8 cellular contexts compared by ENCODE assay signal in the genomic region with DNA sequence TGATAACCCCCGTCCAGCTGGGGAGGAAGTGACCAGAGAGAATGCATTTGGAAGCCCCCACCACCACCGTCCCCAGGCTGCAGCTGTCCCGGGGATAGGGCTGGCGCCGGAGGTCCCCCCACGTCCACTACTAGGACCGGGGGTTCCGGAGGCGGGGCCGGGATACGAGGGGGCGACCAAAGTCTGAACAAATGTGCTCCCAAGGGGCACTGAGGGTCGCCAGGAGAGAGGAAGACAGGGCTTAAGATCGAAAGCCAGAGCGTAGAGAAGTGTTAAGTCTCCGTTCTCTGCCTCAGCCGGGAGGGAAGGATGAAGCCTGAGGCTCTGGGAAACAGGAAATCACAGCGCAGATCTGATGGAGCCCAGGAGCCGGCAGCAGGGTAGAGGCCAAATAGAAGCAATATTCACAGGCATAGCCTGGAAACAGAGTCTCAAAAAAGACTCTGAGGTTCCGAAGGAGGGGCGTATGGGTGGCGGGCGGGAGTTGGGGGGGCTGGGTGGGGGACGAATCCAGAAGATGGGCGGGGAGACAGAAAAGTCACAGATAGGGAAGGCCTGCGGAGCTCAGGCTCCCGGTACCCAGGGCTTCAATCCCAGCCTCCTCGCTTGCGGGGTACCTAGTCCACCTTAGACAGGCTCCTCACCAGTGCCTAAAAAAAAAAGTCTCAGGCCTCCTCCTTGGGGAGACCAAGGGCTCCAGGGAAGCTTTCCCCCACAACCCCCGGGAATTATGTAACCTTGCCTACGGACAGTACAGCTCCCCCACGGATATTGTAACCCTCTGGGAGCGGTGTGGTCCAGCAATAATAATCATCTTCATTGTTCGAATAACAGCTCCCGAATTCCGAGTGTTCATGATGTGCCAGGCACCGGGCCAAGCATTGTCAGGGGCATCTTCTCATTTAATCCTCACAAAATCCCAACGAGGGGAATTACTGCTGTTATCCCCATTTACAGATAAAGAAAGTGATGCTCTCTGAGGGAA. TPM values are rescaled to one million over a fixed set of nuclear protein-coding genes. Genes with fewer than 3 reads are reported as not detected.
A peak's percentile ranks its signal among the peaks of the same experiment; 100 is the strongest.
DNase-seq lines count a peak whose midpoint lies in the region; ATAC-seq and TF ChIP-seq lines count a peak whose summit lies in the region.

No MANE protein-coding gene starts in this region.

- H3K4me1 Mint-ChIP-seq in nephron progenitor cell: peaks cover 36% of the 10 kb centered on the region

- no peaks in the 10 kb centered on the region for H3K9me3 Mint-ChIP-seq in nephron progenitor cell

- peak overlapping the region; percentile 81 for H3K4me3 Mint-ChIP-seq in nephron progenitor cell

- no peak for TF ChIP-seq CTCF in WI38 (IDR thresholded peaks at IDR 0.05; ENCODE audit: low read depth, low read length)
- no peak for TF ChIP-seq CTCF in fibroblast of the aortic adventitia (IDR thresholded peaks at IDR 0.05; ENCODE audit: insufficient read depth, low read length)
- no peak for TF ChIP-seq CTCF in nephron progenitor cell (IDR thresholded peaks at IDR 0.05)

- H3K27me3 Mint-ChIP-seq in nephron progenitor cell (ENCODE audit: low read depth, poor library complexity): no peaks in the 10 kb centered on the region

- H3K36me3 Mint-ChIP-seq in nephron progenitor cell (ENCODE audit: low read depth): peaks cover 5% of the 10 kb centered on the region

- peak overlapping the region; percentile 96 for H3K4me3 ChIP-seq in WI38 (ENCODE audit: low read depth, low read length)
- peak overlapping the region; percentile 67 for H3K4me3 ChIP-seq in fibroblast of the aortic adventitia (ENCODE audit: low read depth, low read length)

- ATAC-seq in HG03135 (IDR thresholded peaks at IDR 0.05; ENCODE audit: unreplicated experiment): no peak

- peak overlapping the region; percentile 91 for H3K27ac Mint-ChIP-seq in nephron progenitor cell

- DNase-seq in CD1c-positive myeloid dendritic cell (ENCODE audit: extremely low spot score): peak; percentile 43
- DNase-seq in HK-2 (ENCODE audit: unreplicated experiment): peak; percentile 39
- peak; percentile 64 for DNase-seq in fibroblast of the aortic adventitia (ENCODE audit: low read depth)
- DNase-seq in nephron progenitor cell: peak; percentile 48
- no peak for DNase-seq in activated gamma-delta T cell treated with Interleukin-2 at 50 U/mL for 16 hours
- no peak for DNase-seq in UCSD-AML1 (lab: John Stamatoyannopoulos, UW; ENCODE audit: unreplicated experiment)

RNA-seq across cellular contexts. Expression of gene ERF, which starts 1.1 kb away (rescaled TPM):
- 18.2 and 30.4 TPM in 2 replicates for total RNA-seq in fibroblast of the aortic adventitia (ENCODE audit: low replicate concordance)

RNA-seq across cellular contexts. Expression of gene CIC, which starts 13.0 kb away (rescaled TPM):
- 35.3 and 36.1 TPM in 2 replicates for total RNA-seq in fibroblast of the aortic adventitia (ENCODE audit: low replicate concordance)

RNA-seq across cellular contexts. Expression of gene GSK3A, which starts 13.7 kb away (rescaled TPM):
- 3.1 and 18.3 TPM in 2 replicates for total RNA-seq in fibroblast of the aortic adventitia (ENCODE audit: low replicate concordance)

RNA-seq across cellular contexts. Expression of gene ZNF526, which starts 35.9 kb away (rescaled TPM):
- total RNA-seq in fibroblast of the aortic adventitia (ENCODE audit: low replicate concordance): 6.0 and 13.0 TPM in 2 replicates

RNA-seq across cellular contexts. Expression of gene DEDD2, which starts 38.6 kb away (rescaled TPM):
- total RNA-seq in fibroblast of the aortic adventitia (ENCODE audit: low replicate concordance): 11.1 and 13.5 TPM in 2 replicates

Comparison
In these comparisons a context has a peak if more than half of its experiments do, and no peak if none do; other contexts are left out.
1. DNase-seq: peak in CD1c-positive myeloid dendritic cell (single experiment), HK-2 (single experiment), fibroblast of the aortic adventitia (single experiment) and nephron progenitor cell (single experiment); none in activated gamma-delta T cell treated with Interleukin-2 at 50 U/mL for 16 hours (single experiment) and UCSD-AML1 (single experiment).